Comparison of ENCODE assay signal across 27 cellular contexts in the genomic region with DNA sequence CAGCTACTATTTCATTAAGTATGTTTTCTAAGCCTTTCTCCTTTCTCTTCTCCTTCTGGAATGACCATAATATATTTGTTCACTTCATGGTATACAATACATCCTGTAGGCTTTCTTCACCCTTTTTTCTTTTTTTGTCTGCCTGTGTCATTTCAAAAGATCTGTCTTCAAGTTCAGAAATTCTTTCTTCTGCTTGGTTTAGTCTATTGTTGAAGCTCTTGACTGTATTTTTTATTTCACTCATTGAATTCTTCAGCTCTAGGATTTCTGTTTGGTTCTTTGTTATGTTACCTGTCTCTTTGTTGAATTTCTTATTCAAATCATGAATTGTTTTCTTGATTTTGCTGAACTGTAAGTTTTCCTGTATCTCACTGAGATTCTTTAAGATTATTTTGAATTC.
"Had no signal": no experiment of that assay in that cellular context is flagged by ENCODE, and none has a peak within 500 bp of the region (broad histone marks: within the 10 kb centered on the region; RNA-seq: fewer than 3 reads in every experiment).

No MANE protein-coding gene starts in this region.

- H3K27ac ChIP-seq: adrenal gland, breast epithelium had no signal

- H3K9me3 ChIP-seq: adrenal gland had no signal

- H3K27ac Mint-ChIP-seq: activated B cell treated with CpG ODN at 0.5 μM for 24 hours; activated CD4-positive, alpha-beta T cell treated with anti-CD3 and anti-CD28 coated beads, Interleukin-2, amount 10 ng/mL, durations not matched to agents 24 days and 14 days; activated CD8-positive, alpha-beta memory T cell treated with anti-CD3 and anti-CD28 coated beads, Interleukin-2, amount 10 ng/mL, durations not matched to agents 7 days and 5 days; activated naive CD4-positive, alpha-beta T cell treated with anti-CD3 and anti-CD28 coated beads for 36 hours; activated naive CD8-positive, alpha-beta T cell treated with anti-CD3 and anti-CD28 coated beads for 36 hours; activated T-helper 17 cell treated with anti-CD3 and anti-CD28 coated beads, Interleukin-2, amount 50 U/mL, for 72 hours; T-helper 17 cell had no signal

- H3K4me1 ChIP-seq: adrenal gland, breast epithelium had no signal

- H3K4me1 Mint-ChIP-seq: activated CD4-positive, alpha-beta T cell treated with anti-CD3 and anti-CD28 coated beads, Interleukin-2, amount 10 ng/mL, durations not matched to agents 24 days and 14 days; activated CD8-positive, alpha-beta memory T cell treated with anti-CD3 and anti-CD28 coated beads, Interleukin-2, amount 10 ng/mL, durations not matched to agents 7 days and 5 days; activated T-helper 17 cell treated with anti-CD3 and anti-CD28 coated beads, Interleukin-2, amount 50 U/mL, for 72 hours had no signal

- H3K4me3 ChIP-seq: adrenal gland, breast epithelium had no signal

- H3K27me3 ChIP-seq: adrenal gland, breast epithelium had no signal

- H3K4me3 Mint-ChIP-seq: activated B cell treated with CpG ODN at 0.5 μM for 24 hours; activated CD4-positive, alpha-beta T cell treated with anti-CD3 and anti-CD28 coated beads, Interleukin-2, amount 10 ng/mL, durations not matched to agents 24 days and 14 days; activated CD8-positive, alpha-beta memory T cell treated with anti-CD3 and anti-CD28 coated beads, Interleukin-2, amount 10 ng/mL, durations not matched to agents 7 days and 5 days; activated naive CD4-positive, alpha-beta T cell treated with anti-CD3 and anti-CD28 coated beads for 36 hours; activated naive CD8-positive, alpha-beta T cell treated with anti-CD3 and anti-CD28 coated beads for 36 hours; activated T-cell treated with anti-CD3 and anti-CD28 coated beads, Interleukin-2, amount 50 U/mL, for 4 hours; activated T-helper 17 cell treated with anti-CD3 and anti-CD28 coated beads, Interleukin-2, amount 50 U/mL, for 72 hours; T-helper 17 cell had no signal

- DNase-seq: activated B cell treated with CpG ODN at 0.5 μM for 24 hours; activated CD4-positive, alpha-beta T cell treated with anti-CD3 and anti-CD28 coated beads for 1 hour; activated CD4-positive, alpha-beta T cell treated with anti-CD3 and anti-CD28 coated beads, Interleukin-2, amount 10 ng/mL, durations not matched to agents 24 days and 14 days; activated CD4-positive, alpha-beta T cell treated with anti-CD3 and anti-CD28 coated beads, Interleukin-2, amount 50 U/mL, for 48 hours; activated CD8-positive, alpha-beta memory T cell treated with anti-CD3 and anti-CD28 coated beads, Interleukin-2, amount 10 ng/mL, durations not matched to agents 7 days and 5 days; activated gamma-delta T cell; activated naive CD4-positive, alpha-beta T cell treated with anti-CD3 and anti-CD28 coated beads for 36 hours; activated naive CD8-positive, alpha-beta T cell treated with anti-CD3 and anti-CD28 coated beads for 36 hours; activated T-cell treated with anti-CD3 and anti-CD28 coated beads, Interleukin-2, amount 50 U/mL, for 4 hours; adrenal gland; anterior cingulate cortex; caudate nucleus; Kasumi-1; NCI-H1105 treated with DMSO at 0.1 percent for 48 hours; NCI-H146; NCI-H187 treated with DMSO at 0.1 percent for 48 hours; NCI-H2081 treated with DMSO at 0.1 percent for 48 hours; NCI-H226; NCI-H526; NCI-H774; NK-92 treated with Interleukin-12 subunit alpha and Interleukin-12 subunit beta, amount 100 ng/mL, for 24 hours; PC-3; SHP77 treated with DMSO at 0.1 percent for 48 hours; T-helper 17 cell; T-helper 9 cell had no signal

- ATAC-seq: activated CD8-positive, alpha-beta memory T cell treated with anti-CD3 and anti-CD28 coated beads, Interleukin-2, amount 10 ng/mL, durations not matched to agents 7 days and 5 days; activated T-cell treated with anti-CD3 and anti-CD28 coated beads, Interleukin-2, amount 50 U/mL, for 4 hours; activated T-helper 17 cell treated with anti-CD3 and anti-CD28 coated beads, Interleukin-2, amount 50 U/mL, for 72 hours; PC-3; T-helper 17 cell had no signal

- H3K27me3 Mint-ChIP-seq: activated B cell treated with CpG ODN at 0.5 μM for 24 hours; activated CD4-positive, alpha-beta T cell treated with anti-CD3 and anti-CD28 coated beads, Interleukin-2, amount 10 ng/mL, durations not matched to agents 24 days and 14 days; activated CD8-positive, alpha-beta memory T cell treated with anti-CD3 and anti-CD28 coated beads, Interleukin-2, amount 10 ng/mL, durations not matched to agents 7 days and 5 days; activated naive CD8-positive, alpha-beta T cell treated with anti-CD3 and anti-CD28 coated beads for 36 hours; activated T-helper 17 cell treated with anti-CD3 and anti-CD28 coated beads, Interleukin-2, amount 50 U/mL, for 72 hours; T-helper 17 cell had no signal
